ENCODE assay signal across 8 cellular contexts in the genomic region with DNA sequence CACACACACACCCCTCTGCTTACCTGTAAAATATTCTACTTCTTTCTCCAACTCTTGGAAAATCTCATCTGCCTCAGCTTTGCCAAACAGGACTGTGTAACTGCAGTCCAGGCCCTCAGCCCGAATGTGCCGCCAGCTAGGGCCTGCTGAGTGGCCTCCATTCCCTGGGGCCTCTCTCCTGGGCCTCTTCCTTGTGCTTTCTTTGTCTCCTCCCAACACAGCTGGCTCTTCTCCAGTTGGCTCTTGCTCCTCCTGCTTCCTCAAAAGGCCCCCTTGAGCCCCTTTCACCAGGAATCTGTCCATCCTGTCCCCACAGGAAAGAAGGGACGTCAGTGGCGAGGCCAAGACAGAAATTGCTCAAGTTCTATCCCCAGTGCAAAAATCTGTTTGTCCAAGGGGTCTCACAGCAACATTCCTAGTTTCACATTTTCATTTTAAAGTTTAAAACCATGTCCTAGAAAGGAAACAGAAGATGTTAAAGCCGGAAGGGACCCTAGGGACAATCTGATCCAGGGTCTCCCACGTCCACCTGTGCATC. TPM values are rescaled to one million over a fixed set of nuclear protein-coding genes. Genes with fewer than 3 reads are reported as not detected.
DNase-seq lines count a peak whose midpoint lies in the region; ATAC-seq, FAIRE-seq and TF ChIP-seq lines count a peak whose summit lies in the region.

No MANE protein-coding gene starts in this region.

- peak overlapping the region; percentile 56 for H3K27ac ChIP-seq in effector memory CD4-positive, alpha-beta T cell (ENCODE audit: insufficient read depth, low read length, poor library complexity, severe bottlenecking)
- no peak overlapping the region for H3K27ac ChIP-seq in pancreas

- H3K27ac Mint-ChIP-seq in Calu3 (ENCODE audit: unreplicated experiment) = peak overlapping the region; percentile 53

- peaks cover 13% of the 10 kb centered on the region for H3K4me1 Mint-ChIP-seq in Calu3 (ENCODE audit: low read depth, unreplicated experiment)

- WGBS in pancreas, 2 donors = 62 to 66% methylated on average over 6 of the region's 6 CpGs

- intact Hi-C loops in Calu3 (cut with micrococcal nuclease; ENCODE audit: unreplicated experiment) (loop anchor here (5.0 to 10.0 kb wide), 4 partner anchors 128 to 530 kb away; a partner anchor contains a TSS), pancreas (cut with DNase I) (loop anchor here in 2 of 3 donors (5.0 to 10.0 kb wide), 2 partner anchors 208 to 210 kb away; a partner anchor contains a TSS)

- no peaks in the 10 kb centered on the region for H3K27me3 ChIP-seq in effector memory CD4-positive, alpha-beta T cell (replicated peaks; ENCODE audit: control insufficient read depth, insufficient read depth, low read length, poor library complexity, severe bottlenecking)
- H3K27me3 ChIP-seq in pancreas = no peaks in the 10 kb centered on the region

- H3K27me3 Mint-ChIP-seq in Calu3 (ENCODE audit: unreplicated experiment) = no peaks in the 10 kb centered on the region

- peak overlapping the region; percentile 68 for H3K4me3 Mint-ChIP-seq in Calu3 (ENCODE audit: low read depth, unreplicated experiment)

- H3K4me3 ChIP-seq in effector memory CD4-positive, alpha-beta T cell (ENCODE audit: insufficient read depth, low read depth, low read length, poor library complexity, severe bottlenecking) = peak overlapping the region; percentile 59
- H3K4me3 ChIP-seq in pancreas = peak overlapping the region; percentile 26 to 51 (median 43)

- FAIRE-seq in pancreas (lab: Jason Lieb, UNC) = no peak

- no peaks in the 10 kb centered on the region for H3K9me3 Mint-ChIP-seq in Calu3 (ENCODE audit: low read depth, unreplicated experiment)

- TF ChIP-seq CTCF in Calu3 (IDR thresholded peaks at IDR 0.05; ENCODE audit: unreplicated experiment) (no peak), pancreas (IDR thresholded peaks at IDR 0.05) (no peak)

- peaks cover 33% of the 10 kb centered on the region for H3K36me3 Mint-ChIP-seq in Calu3 (ENCODE audit: insufficient read depth, unreplicated experiment)

- no peaks in the 10 kb centered on the region for H3K9me3 ChIP-seq in effector memory CD4-positive, alpha-beta T cell (ENCODE audit: control insufficient read depth, low read length)
- H3K9me3 ChIP-seq in pancreas = no peaks in the 10 kb centered on the region

- ATAC-seq in pancreas = no peak
- ATAC-seq in HG02763 (IDR thresholded peaks at IDR 0.05; ENCODE audit: unreplicated experiment) = no peak
- no peak for ATAC-seq in HG03521 (IDR thresholded peaks at IDR 0.05; ENCODE audit: unreplicated experiment)

- peaks cover 11% of the 10 kb centered on the region for H3K36me3 ChIP-seq in effector memory CD4-positive, alpha-beta T cell (ENCODE audit: control insufficient read depth, insufficient read depth, low read length)
- peaks cover 0 to 11% (median 8%) of the 10 kb centered on the region in 3 donors for H3K36me3 ChIP-seq in pancreas

- CTCF ChIA-PET in Calu3 (lab: Charles Lee) = interaction anchor here (0.6 to 1.1 kb wide), 3 partner anchors 9 to 520 kb away, joined by 3 to 4 read pairs (median 3); no protein-coding TSS in a partner anchor

- DNase-seq in Calu3 (peak; percentile 21), NCI-H446 treated with DMSO at 0.1 percent for 48 hours (lab: John Stamatoyannopoulos, UW) (peak; percentile 2), pancreas (no peak), HuH-7 (ENCODE audit: low spot score) (no peak), NCI-H1436 (lab: John Stamatoyannopoulos, UW) (no peak)
- DNase-seq in effector memory CD4-positive, alpha-beta T cell = no peak

- peaks cover 14% of the 10 kb centered on the region for H3K4me1 ChIP-seq in effector memory CD4-positive, alpha-beta T cell (ENCODE audit: control insufficient read depth, insufficient read depth, low read length, poor library complexity, severe bottlenecking)
- H3K4me1 ChIP-seq in pancreas = peaks cover 10 to 17% (median 17%) of the 10 kb centered on the region in 3 donors

- BruUV-seq in Calu3 (replicated peaks; lab: Mats Ljungman, UMichigan) = no TSS peak

RNA-seq across cellular contexts. Expression of a gene that starts 0.7 kb away (rescaled TPM):
- total RNA-seq in Calu3 (2022) = 43.1 and 43.2 TPM in 2 replicates
- 10 to 100 TPM in 2 of 6 donors, 1 to 10 TPM in 4; 4.3 to 12.2 (median 6.5) TPM for total RNA-seq in pancreas
- 10 to 100 TPM; 19.8 to 22.9 TPM for polyA plus RNA-seq in pancreas

RNA-seq across cellular contexts. Expression of a gene that starts 4.8 kb away (rescaled TPM):
- total RNA-seq in Calu3 (2022) (77.7 and 79.2 TPM in 2 replicates), pancreas (10 to 100 TPM in 2 of 6 donors, 1 to 10 TPM in 4; 5.1 to 15.8 (median 8.3) TPM)
- 1 to 10 TPM; 7.1 to 9.5 TPM for polyA plus RNA-seq in pancreas

RNA-seq across cellular contexts. Expression of a gene that starts 23.8 kb away (rescaled TPM):
- total RNA-seq in Calu3 (2022) (6.2 and 6.8 TPM in 2 replicates), pancreas (10 to 100 TPM; 23.4 to 42.1 (median 31.6) TPM)
- 10 to 100 TPM; 23.7 to 58.9 TPM for polyA plus RNA-seq in pancreas

RNA-seq across cellular contexts. Expression of a gene that starts 40.2 kb away (rescaled TPM):
- 9.6 and 13.0 TPM in 2 replicates for total RNA-seq in Calu3 (2022)
- 10 to 100 TPM in 2 of 6 donors, 1 to 10 TPM in 4; 6.5 to 11.2 (median 9.3) TPM for total RNA-seq in pancreas
- polyA plus RNA-seq in pancreas = 10 to 100 TPM in 1 of 2 donors, 1 to 10 TPM in 1; 4.8 to 10.2 TPM

Comparison
In these comparisons a context has a peak if more than half of its experiments do, and no peak if none do; other contexts are left out.
1. DNase-seq: peak in Calu3 (single experiment) and NCI-H446 treated with DMSO at 0.1 percent for 48 hours (single experiment); none in effector memory CD4-positive, alpha-beta T cell (0 of 3), pancreas (0 of 6), HuH-7 (single experiment) and NCI-H1436 (single experiment).